1 cellular context compared by ENCODE assay signal in genomic region chr22:26483043-26483438, GRCh38.
A peak's percentile ranks its signal among the peaks of the same experiment; 100 is the strongest.
TF ChIP-seq lines count a peak whose summit lies in the region.

No MANE protein-coding gene starts in this region.

TF ChIP-seq in HEK293, 187 proteins besides CTCF, POLR2A, EP300 and RAD21 (continued from another document):
- TF ChIP-seq REST (tag by site-specific recombination; IDR thresholded peaks at IDR 0.05): peak; percentile 77
